ENCODE assay signal across 8 cellular contexts in genomic region chr10:43265799-43266721, GRCh38. TPM values are rescaled to one million over a fixed set of nuclear protein-coding genes. Genes with fewer than 3 reads are reported as not detected.
DNase-seq lines count a peak whose midpoint lies in the region; ATAC-seq, FAIRE-seq and TF ChIP-seq lines count a peak whose summit lies in the region.

No MANE protein-coding gene starts in this region.

- BruUV-seq in mammary epithelial cell (replicated peaks; lab: Mats Ljungman, UMichigan), result no TSS peak

- 19% methylated on average over 8 of the region's 63 CpGs for WGBS in mammary epithelial cell (ENCODE audit: low coverage, missing lambda C conversion rate)
- 12 to 29% methylated on average over 19 to 48 of the region's 63 CpGs for WGBS in lower leg skin, 2 donors
- WGBS in thyroid gland, 2 donors, result 9 to 31% methylated on average over 11 to 30 of the region's 63 CpGs

- in situ Hi-C loops in GM13976 (cut with MboI; ENCODE audit: low sequenced_read_pairs, unreplicated experiment) (no loop called here), mammary epithelial cell (cut with MboI; ENCODE audit: low sequenced_read_pairs in 2 of 2) (no loop called here)

- DNase-seq in GM13976 (ENCODE audit: low spot score), result peak; percentile 54
- peak in 4 of 5 donors; percentile 33 to 64 (median 44) for DNase-seq in T-helper 1 cell
- DNase-seq in mammary epithelial cell, result peak; percentile 26
- peak; percentile 13 to 85 for DNase-seq in lower leg skin (ENCODE audit: low spot score in 2 of 2)
- DNase-seq in thyroid gland, result peak; percentile 38 to 51
- no peak for DNase-seq in H54 (ENCODE audit: insufficient read length, low spot score)

- no peaks in the 10 kb centered on the region for H4K20me1 ChIP-seq in mammary epithelial cell (ENCODE audit: insufficient read depth, low read length)

- peak overlapping the region; percentile 30 for H3K4me2 ChIP-seq in mammary epithelial cell (ENCODE audit: insufficient read depth, low read depth, low read length)

- no peak for FAIRE-seq in H54 (lab: Jason Lieb, UNC)

- no peak overlapping the region for H3K4me3 ChIP-seq in mammary epithelial cell (replicated peaks in 1 of 3; ENCODE audit: insufficient read depth in 1 of 3, low read depth in 2 of 3, low read length in 3 of 3)
- H3K4me3 ChIP-seq in lower leg skin (ENCODE audit: low read depth, poor library complexity, severe bottlenecking), result peak overlapping the region; percentile 3
- peak overlapping the region in 1 of 3 donors; percentile 9 for H3K4me3 ChIP-seq in thyroid gland (replicated peaks in 1 of 3)

- H3K36me3 ChIP-seq in mammary epithelial cell (ENCODE audit: insufficient read depth, low read length), result no peaks in the 10 kb centered on the region
- H3K36me3 ChIP-seq in thyroid gland, result no peaks in the 10 kb centered on the region

- H3K27ac ChIP-seq in mammary epithelial cell (ENCODE audit: insufficient read depth, low read depth, low read length) (no peak overlapping the region), thyroid gland (no peak overlapping the region)

- H3K4me1 ChIP-seq in mammary epithelial cell (ENCODE audit: insufficient read depth, low read length) (peaks cover 5% of the 10 kb centered on the region), thyroid gland (no peaks in the 10 kb centered on the region)

- no peaks in the 10 kb centered on the region for H3K9me3 ChIP-seq in mammary epithelial cell (replicated peaks; ENCODE audit: insufficient read depth, low read length)
- H3K9me3 ChIP-seq in thyroid gland, result no peaks in the 10 kb centered on the region

- CTCF ChIA-PET in mammary epithelial cell (lab: Charles Lee; ENCODE audit: low non-redundant PET), result interaction anchor here (0.6 to 0.8 kb wide), 2 partner anchors 116 to 547 kb away, joined by 3 to 7 read pairs; no protein-coding TSS in a partner anchor

- dilution Hi-C loops in mammary epithelial cell (cut with HindIII; ENCODE audit: low sequenced_read_pairs), result no loop called here

- no peak overlapping the region for H3K9ac ChIP-seq in mammary epithelial cell (ENCODE audit: insufficient read depth, low read length)

- H2AFZ ChIP-seq in mammary epithelial cell (ENCODE audit: low read depth, low read length), result peak overlapping the region; percentile 28

- intact Hi-C loops in mammary epithelial cell (cut with micrococcal nuclease) (loop anchor here (1.0 to 10.0 kb wide), 2 partner anchors 82 to 199 kb away; no protein-coding TSS in a partner anchor), lower leg skin (cut with DNase I; ENCODE audit: low total_unique reads) (no loop called here), thyroid gland (cut with DNase I) (no loop called here)

- ATAC-seq in HG02798 (IDR thresholded peaks at IDR 0.05; ENCODE audit: poor library complexity, unreplicated experiment) (no peak), HG02885 (IDR thresholded peaks at IDR 0.05; ENCODE audit: poor library complexity, unreplicated experiment) (no peak)

- TF ChIP-seq CTCF in GM13976 (IDR thresholded peaks at IDR 0.05; ENCODE audit: borderline replicate concordance, control extremely low read depth, extremely low read depth, insufficient read depth, missing control alignments) (no peak), mammary epithelial cell (conservative IDR thresholded peaks at IDR 0.05 in 1 of 2, IDR thresholded peaks at IDR 0.05 in 1 of 2; ENCODE audit: extremely low read depth in 1 of 2, insufficient read depth in 1 of 2, low read depth in 1 of 2, low read length in 2 of 2) (peak; percentile 31 to 48), lower leg skin (IDR thresholded peaks at IDR 0.05) (no peak), thyroid gland (IDR thresholded peaks at IDR 0.05) (peak in 4 of 6 experiments; percentile 8 to 39 (median 24))

- H3K27me3 ChIP-seq in mammary epithelial cell (ENCODE audit: insufficient read depth, low read length) (peaks cover 24% of the 10 kb centered on the region), thyroid gland (no peaks in the 10 kb centered on the region)

- H3K79me2 ChIP-seq in mammary epithelial cell (ENCODE audit: insufficient read depth, low read length), result no peaks in the 10 kb centered on the region

- TF ChIP-seq POLR2A in lower leg skin (IDR thresholded peaks at IDR 0.05) (no peak), thyroid gland (IDR thresholded peaks at IDR 0.05) (no peak), H54 (IDR thresholded peaks at IDR 0.05; ENCODE audit: low read depth, low read length) (no peak)

RNA-seq across cellular contexts. Expression of gene RASGEF1A, which starts 0.8 kb away (rescaled TPM):
- total RNA-seq in mammary epithelial cell (1 to 10 TPM in 1 of 2 donors, not detected in 1; 4.7 TPM), lower leg skin (1 to 10 TPM in 3 of 4 donors, under 1 TPM in 1; 0.15 to 3.3 (median 1.6) TPM), thyroid gland (1 to 10 TPM; 1.2 to 3.0 (median 2.0) TPM)
- polyA plus RNA-seq in mammary epithelial cell, result 0.79 TPM
- not detected for polyA minus RNA-seq in mammary epithelial cell

Comparison
In these comparisons a context has a peak if more than half of its experiments do, and no peak if none do; other contexts are left out.
1. CTCF ChIP-seq: peak in mammary epithelial cell (2 of 2) and thyroid gland (4 of 6); none in GM13976 (single experiment) and lower leg skin (0 of 3).